ENCODE assay signal across 18 cellular contexts in genomic region chr5:149072376-149072775, GRCh38. TPM values are rescaled to one million over a fixed set of nuclear protein-coding genes. Genes with fewer than 3 reads are reported as not detected.
DNase-seq lines count a peak whose midpoint lies in the region; ATAC-seq and TF ChIP-seq lines count a peak whose summit lies in the region.
"Had no signal": no experiment of that assay in that cellular context is flagged by ENCODE, and none has a peak within 500 bp of the region (broad histone marks: within the 10 kb centered on the region; RNA-seq: fewer than 3 reads in every experiment).

No MANE protein-coding gene starts in this region.

- H3K9me3 ChIP-seq in breast epithelium = no peaks in the 10 kb centered on the region
- H3K9me3 ChIP-seq in T-helper 17 cell (ENCODE audit: control insufficient read depth, low read length, poor library complexity, severe bottlenecking) = peaks cover 2% of the 10 kb centered on the region
- H3K9me3 ChIP-seq: Peyer's patch had no signal

- CTCF ChIA-PET in MCF 10A (lab: Yijun Ruan, JAX) = interaction anchor here (0.6 to 4.0 kb wide), 12 partner anchors 11 to 342 kb away, joined by 3 to 37 read pairs (median 4); partner anchors contain the start of gene ADRB2
- CTCF ChIA-PET in T-cell (lab: Charles Lee) = no interaction called here

- DNase-seq in MCF 10A (ENCODE audit: unreplicated experiment) (no peak), breast epithelium (ENCODE audit: low spot score in 2 of 2) (no peak), T-helper 17 cell (no peak), left cardiac atrium (no peak), renal cortical epithelial cell (ENCODE audit: low read depth) (peak; percentile 66), cerebellar nuclear complex (lab: John Stamatoyannopoulos, UW) (no peak), T-cell (no peak)
- no peak for DNase-seq in stimulated activated CD4-positive, alpha-beta T cell treated with anti-CD3 and anti-CD28 coated beads, Interleukin-2, amount 100 ng/mL, for 48 hours
- DNase-seq: EL, GF-D8, GOT3, IMR-90, Karpas-422, NCI-H1694 treated with DMSO at 0.1 percent for 48 hours, NCI-H2081 treated with DMSO at 0.1 percent for 48 hours, NCI-H69, Peyer's patch had no signal

- H3K9me3 Mint-ChIP-seq in MCF 10A (ENCODE audit: unreplicated experiment) (peaks cover 7% of the 10 kb centered on the region), T-cell (peaks cover 0 to 12% (median 7%) of the 10 kb centered on the region in 3 donors)

- TF ChIP-seq CTCF in MCF 10A (IDR thresholded peaks at IDR 0.05; ENCODE audit: unreplicated experiment) = no peak
- no peak for TF ChIP-seq CTCF in breast epithelium (IDR thresholded peaks at IDR 0.05)

- no TSS peak for BruUV-seq in MCF 10A (replicated peaks; lab: Mats Ljungman, UMichigan)

- TF ChIP-seq POLR2A in breast epithelium (IDR thresholded peaks at IDR 0.05) = no peak

- H3K27ac Mint-ChIP-seq in MCF 10A (ENCODE audit: low read depth, unreplicated experiment) = peak overlapping the region; percentile 8
- peak overlapping the region; percentile 14 for H3K27ac Mint-ChIP-seq in T-helper 17 cell
- no peak overlapping the region for H3K27ac Mint-ChIP-seq in T-cell

- no peaks in the 10 kb centered on the region for H3K36me3 Mint-ChIP-seq in MCF 10A (ENCODE audit: insufficient read depth, unreplicated experiment)
- H3K36me3 Mint-ChIP-seq in T-helper 17 cell (ENCODE audit: low read depth) = peaks cover 5% of the 10 kb centered on the region
- no peaks in the 10 kb centered on the region for H3K36me3 Mint-ChIP-seq in T-cell

- POLR2A ChIA-PET in MCF 10A (lab: Yijun Ruan, JAX) = interaction anchor here (0.7 to 4.1 kb wide), 6 partner anchors 10 to 490 kb away, joined by 3 to 17 read pairs (median 3); partner anchors contain the start of gene SH3TC2
- POLR2A ChIA-PET in T-cell (lab: Charles Lee) = no interaction called here

- H3K27me3 Mint-ChIP-seq in MCF 10A (ENCODE audit: insufficient read depth, unreplicated experiment) (no peaks in the 10 kb centered on the region), T-helper 17 cell (peaks cover 13% of the 10 kb centered on the region), T-cell (peaks cover 21 to 22% of the 10 kb centered on the region in 2 donors)

- no peak overlapping the region for H3K4me3 ChIP-seq in breast epithelium
- H3K4me3 ChIP-seq: Peyer's patch had no signal

- H3K4me1 Mint-ChIP-seq in MCF 10A (ENCODE audit: insufficient read depth, unreplicated experiment) = peaks cover 32% of the 10 kb centered on the region
- no peaks in the 10 kb centered on the region for H3K4me1 Mint-ChIP-seq in T-helper 17 cell
- H3K4me1 Mint-ChIP-seq in T-cell = no peaks in the 10 kb centered on the region

- ATAC-seq in T-helper 17 cell = no peak
- peak; percentile 49 to 53 for ATAC-seq in left cardiac atrium
- ATAC-seq in T-cell (replicated peaks in 1 of 4) = no peak

- intact Hi-C loops in MCF 10A (cut with micrococcal nuclease) (no loop called here), breast epithelium (cut with DNase I; ENCODE audit: low total_unique reads) (no loop called here), left cardiac atrium (cut with DNase I) (no loop called here)

- no peaks in the 10 kb centered on the region for H3K36me3 ChIP-seq in breast epithelium
- H3K36me3 ChIP-seq: Peyer's patch had no signal

- H3K27ac ChIP-seq in breast epithelium = peak overlapping the region in 1 of 2 donors; percentile 74
- H3K27ac ChIP-seq: C4-2B, Peyer's patch had no signal

- no peaks in the 10 kb centered on the region for H3K4me1 ChIP-seq in breast epithelium
- H3K4me1 ChIP-seq: Peyer's patch had no signal

- H3K27me3 ChIP-seq in breast epithelium = no peaks in the 10 kb centered on the region
- H3K27me3 ChIP-seq: Peyer's patch had no signal

- no peak overlapping the region for H3K4me3 Mint-ChIP-seq in MCF 10A (ENCODE audit: unreplicated experiment)
- H3K4me3 Mint-ChIP-seq in T-helper 17 cell = no peak overlapping the region
- H3K4me3 Mint-ChIP-seq in T-cell = no peak overlapping the region

RNA-seq across cellular contexts. Expression of gene SH3TC2, which starts 9.5 kb away (rescaled TPM):
- 6.2 and 7.2 TPM in 2 replicates for total RNA-seq in MCF 10A (2022)
- 1 to 10 TPM in 2 of 3 donors, under 1 TPM in 1; 0.48 to 9.4 (median 2.3) TPM for total RNA-seq in breast epithelium
- 1 to 10 TPM in 1 of 2 donors, under 1 TPM in 1; 0.72 to 5.6 TPM for total RNA-seq in T-helper 17 cell
- total RNA-seq in left cardiac atrium = 10 to 100 TPM in 1 of 2 donors, 1 to 10 TPM in 1; 3.1 to 20.1 TPM
- 6.4 and 13.9 TPM in 2 replicates for total RNA-seq in renal cortical epithelial cell
- not detected for total RNA-seq in T-cell

Comparison
In these comparisons a context has a peak if more than half of its experiments do, and no peak if none do; other contexts are left out.
1. H3K27ac Mint-ChIP-seq: peak in MCF 10A (single experiment) and T-helper 17 cell (single experiment); none in T-cell (0 of 2).
2. ATAC-seq: peak in left cardiac atrium (2 of 2); none in T-helper 17 cell (single experiment) and T-cell (0 of 4).